1 cellular context compared by ENCODE assay signal in the genomic region with DNA sequence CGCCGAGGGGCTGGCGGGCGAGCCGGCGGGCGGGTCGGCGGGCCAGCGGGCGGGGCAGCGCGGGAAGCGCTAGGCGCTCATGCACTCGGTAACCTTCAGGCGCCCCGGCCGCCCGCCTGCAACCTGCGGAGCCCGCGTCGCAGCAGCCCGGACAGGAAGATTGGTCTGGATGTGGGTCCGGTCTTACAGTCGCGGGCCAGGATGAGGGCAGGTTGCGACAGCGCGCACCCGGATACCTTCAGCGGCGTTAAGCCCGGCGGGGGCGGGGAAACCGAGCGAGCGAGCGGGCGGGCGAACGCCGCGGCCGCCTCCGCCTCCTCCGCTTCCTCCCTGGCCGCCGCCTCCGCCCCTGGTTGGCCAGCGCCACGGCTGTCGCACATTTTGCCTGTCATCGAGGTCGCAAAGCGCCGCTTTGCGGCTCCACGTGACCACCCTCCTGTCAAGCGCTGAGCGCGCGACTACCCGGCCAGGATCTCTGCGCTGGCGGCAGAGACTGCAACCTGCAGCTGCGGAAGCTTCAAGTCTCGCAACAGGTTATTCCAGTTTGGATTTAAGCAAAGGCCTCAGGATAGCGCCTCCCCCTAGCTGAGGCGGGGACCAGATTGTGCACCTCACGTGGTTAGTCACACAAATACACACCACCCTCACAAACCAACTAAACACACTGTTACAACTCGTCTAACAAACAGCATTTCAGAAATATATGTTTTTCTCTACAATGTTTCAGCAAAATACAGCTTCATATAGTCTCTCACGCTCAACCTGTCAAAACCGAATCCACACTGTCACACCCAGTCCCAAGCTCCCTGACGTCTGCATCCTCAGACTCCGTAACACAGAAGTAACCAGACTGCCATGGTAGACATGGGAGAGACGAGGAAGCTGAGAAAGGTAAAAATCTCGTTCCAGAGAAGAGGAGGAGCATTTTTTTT.
A peak's percentile ranks its signal among the peaks of the same experiment; 100 is the strongest.
TF ChIP-seq lines count a peak whose summit lies in the region.

Gene FAF1, minus strand, starts transcription at position 355 of the 932 bp plus-strand sequence. CDS start 456 bp downstream, outside the sequence.

TF ChIP-seq in K562, 482 proteins besides CTCF, POLR2A, EP300 and RAD21 (continued from another document and continues in another):
- TF ChIP-seq, protein P1, sequence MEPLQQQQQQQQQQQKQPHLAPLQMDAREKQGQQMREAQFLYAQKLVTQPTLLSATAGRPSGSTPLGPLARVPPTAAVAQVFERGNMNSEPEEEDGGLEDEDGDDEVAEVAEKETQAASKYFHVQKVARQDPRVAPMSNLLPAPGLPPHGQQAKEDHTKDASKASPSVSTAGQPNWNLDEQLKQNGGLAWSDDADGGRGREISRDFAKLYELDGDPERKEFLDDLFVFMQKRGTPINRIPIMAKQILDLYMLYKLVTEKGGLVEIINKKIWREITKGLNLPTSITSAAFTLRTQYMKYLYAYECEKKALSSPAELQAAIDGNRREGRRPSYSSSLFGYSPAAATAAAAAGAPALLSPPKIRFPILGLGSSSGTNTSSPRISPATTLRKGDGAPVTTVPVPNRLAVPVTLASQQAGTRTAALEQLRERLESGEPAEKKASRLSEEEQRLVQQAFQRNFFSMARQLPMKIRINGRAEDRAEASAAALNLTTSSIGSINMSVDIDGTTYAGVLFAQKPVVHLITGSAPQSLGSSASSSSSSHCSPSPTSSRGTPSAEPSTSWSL (CRISPR knock-in tag; IDR thresholded peaks at IDR 0.05; ENCODE audit: borderline replicate concordance): no peak
- TF ChIP-seq KLF6 (CRISPR knock-in tag; IDR thresholded peaks at IDR 0.05; ENCODE audit: borderline replicate concordance): 0 out of 2 replicates have a peak, but pooled peaks have one; percentile 27
- peak; percentile 67 for TF ChIP-seq BRD9 (IDR thresholded peaks at IDR 0.05; ENCODE audit: low read depth, partially characterized antibody)
- TF ChIP-seq ATF1 (CRISPR knock-in tag; IDR thresholded peaks at IDR 0.05): peak; percentile 85
- peak; percentile 99 for TF ChIP-seq ATF1 (tag; IDR thresholded peaks at IDR 0.05)
- TF ChIP-seq SMAD3 (CRISPR knock-in tag; conservative IDR thresholded peaks at IDR 0.05): no peak
- TF ChIP-seq, protein P2, sequence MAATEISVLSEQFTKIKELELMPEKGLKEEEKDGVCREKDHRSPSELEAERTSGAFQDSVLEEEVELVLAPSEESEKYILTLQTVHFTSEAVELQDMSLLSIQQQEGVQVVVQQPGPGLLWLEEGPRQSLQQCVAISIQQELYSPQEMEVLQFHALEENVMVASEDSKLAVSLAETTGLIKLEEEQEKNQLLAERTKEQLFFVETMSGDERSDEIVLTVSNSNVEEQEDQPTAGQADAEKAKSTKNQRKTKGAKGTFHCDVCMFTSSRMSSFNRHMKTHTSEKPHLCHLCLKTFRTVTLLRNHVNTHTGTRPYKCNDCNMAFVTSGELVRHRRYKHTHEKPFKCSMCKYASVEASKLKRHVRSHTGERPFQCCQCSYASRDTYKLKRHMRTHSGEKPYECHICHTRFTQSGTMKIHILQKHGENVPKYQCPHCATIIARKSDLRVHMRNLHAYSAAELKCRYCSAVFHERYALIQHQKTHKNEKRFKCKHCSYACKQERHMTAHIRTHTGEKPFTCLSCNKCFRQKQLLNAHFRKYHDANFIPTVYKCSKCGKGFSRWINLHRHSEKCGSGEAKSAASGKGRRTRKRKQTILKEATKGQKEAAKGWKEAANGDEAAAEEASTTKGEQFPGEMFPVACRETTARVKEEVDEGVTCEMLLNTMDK (IDR thresholded peaks at IDR 0.05; ENCODE audit: borderline replicate concordance, insufficient read depth, low read depth, low read length, poor library complexity, severe bottlenecking): peak; percentile 1
- peak in 1 of 2 experiments; percentile 81; a peak in 1 of 4 replicates for TF ChIP-seq RCOR1 (IDR thresholded peaks at IDR 0.05; ENCODE audit: borderline replicate concordance in 1 of 2, low read depth in 2 of 2, low read length in 2 of 2)
- no peak for TF ChIP-seq XRCC5 (IDR thresholded peaks at IDR 0.05; ENCODE audit: low read depth, low read length)
- peak; percentile 98 for TF ChIP-seq MTA1 (IDR thresholded peaks at IDR 0.05; ENCODE audit: borderline replicate concordance)
- peak; percentile 61 for TF ChIP-seq TAF7 (tag; IDR thresholded peaks at IDR 0.05)
- no peak for TF ChIP-seq ZNF347 (CRISPR knock-in tag; IDR thresholded peaks at IDR 0.05; ENCODE audit: low read depth)
- peak; percentile 97 for TF ChIP-seq CXXC5 (CRISPR knock-in tag; IDR thresholded peaks at IDR 0.05)
- TF ChIP-seq, protein P3, sequence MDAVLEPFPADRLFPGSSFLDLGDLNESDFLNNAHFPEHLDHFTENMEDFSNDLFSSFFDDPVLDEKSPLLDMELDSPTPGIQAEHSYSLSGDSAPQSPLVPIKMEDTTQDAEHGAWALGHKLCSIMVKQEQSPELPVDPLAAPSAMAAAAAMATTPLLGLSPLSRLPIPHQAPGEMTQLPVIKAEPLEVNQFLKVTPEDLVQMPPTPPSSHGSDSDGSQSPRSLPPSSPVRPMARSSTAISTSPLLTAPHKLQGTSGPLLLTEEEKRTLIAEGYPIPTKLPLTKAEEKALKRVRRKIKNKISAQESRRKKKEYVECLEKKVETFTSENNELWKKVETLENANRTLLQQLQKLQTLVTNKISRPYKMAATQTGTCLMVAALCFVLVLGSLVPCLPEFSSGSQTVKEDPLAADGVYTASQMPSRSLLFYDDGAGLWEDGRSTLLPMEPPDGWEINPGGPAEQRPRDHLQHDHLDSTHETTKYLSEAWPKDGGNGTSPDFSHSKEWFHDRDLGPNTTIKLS (IDR thresholded peaks at IDR 0.05; ENCODE audit: borderline replicate concordance, low read depth): peak; percentile 92
- peak; percentile 95 for TF ChIP-seq TFE3 (CRISPR knock-in tag; IDR thresholded peaks at IDR 0.05)
- peak; percentile 89 for TF ChIP-seq SUPT5H (IDR thresholded peaks at IDR 0.05)
- peak; percentile 85 for TF ChIP-seq CBFA2T2 (conservative IDR thresholded peaks at IDR 0.05)
- no peak for TF ChIP-seq PRMT5 (CRISPR knock-in tag; IDR thresholded peaks at IDR 0.05)
- TF ChIP-seq RUNX1 (IDR thresholded peaks at IDR 0.05; ENCODE audit: low read depth): no peak
- TF ChIP-seq EGR1 (conservative IDR thresholded peaks at IDR 0.05): peak; percentile 100
- TF ChIP-seq NCOA1 (IDR thresholded peaks at IDR 0.05; ENCODE audit: low read depth): no peak
- peak; percentile 46; the same call in 1 of the 2 replicates for TF ChIP-seq ZNF24 (IDR thresholded peaks at IDR 0.05)
- TF ChIP-seq RBM25 (IDR thresholded peaks at IDR 0.05; ENCODE audit: low read depth, low read length, severe bottlenecking): no peak
- TF ChIP-seq CHD4 (IDR thresholded peaks at IDR 0.05; ENCODE audit: insufficient read depth, insufficient replicate concordance, low read depth, low read length, poor library complexity, severe bottlenecking): no peak
- TF ChIP-seq, protein P4, sequence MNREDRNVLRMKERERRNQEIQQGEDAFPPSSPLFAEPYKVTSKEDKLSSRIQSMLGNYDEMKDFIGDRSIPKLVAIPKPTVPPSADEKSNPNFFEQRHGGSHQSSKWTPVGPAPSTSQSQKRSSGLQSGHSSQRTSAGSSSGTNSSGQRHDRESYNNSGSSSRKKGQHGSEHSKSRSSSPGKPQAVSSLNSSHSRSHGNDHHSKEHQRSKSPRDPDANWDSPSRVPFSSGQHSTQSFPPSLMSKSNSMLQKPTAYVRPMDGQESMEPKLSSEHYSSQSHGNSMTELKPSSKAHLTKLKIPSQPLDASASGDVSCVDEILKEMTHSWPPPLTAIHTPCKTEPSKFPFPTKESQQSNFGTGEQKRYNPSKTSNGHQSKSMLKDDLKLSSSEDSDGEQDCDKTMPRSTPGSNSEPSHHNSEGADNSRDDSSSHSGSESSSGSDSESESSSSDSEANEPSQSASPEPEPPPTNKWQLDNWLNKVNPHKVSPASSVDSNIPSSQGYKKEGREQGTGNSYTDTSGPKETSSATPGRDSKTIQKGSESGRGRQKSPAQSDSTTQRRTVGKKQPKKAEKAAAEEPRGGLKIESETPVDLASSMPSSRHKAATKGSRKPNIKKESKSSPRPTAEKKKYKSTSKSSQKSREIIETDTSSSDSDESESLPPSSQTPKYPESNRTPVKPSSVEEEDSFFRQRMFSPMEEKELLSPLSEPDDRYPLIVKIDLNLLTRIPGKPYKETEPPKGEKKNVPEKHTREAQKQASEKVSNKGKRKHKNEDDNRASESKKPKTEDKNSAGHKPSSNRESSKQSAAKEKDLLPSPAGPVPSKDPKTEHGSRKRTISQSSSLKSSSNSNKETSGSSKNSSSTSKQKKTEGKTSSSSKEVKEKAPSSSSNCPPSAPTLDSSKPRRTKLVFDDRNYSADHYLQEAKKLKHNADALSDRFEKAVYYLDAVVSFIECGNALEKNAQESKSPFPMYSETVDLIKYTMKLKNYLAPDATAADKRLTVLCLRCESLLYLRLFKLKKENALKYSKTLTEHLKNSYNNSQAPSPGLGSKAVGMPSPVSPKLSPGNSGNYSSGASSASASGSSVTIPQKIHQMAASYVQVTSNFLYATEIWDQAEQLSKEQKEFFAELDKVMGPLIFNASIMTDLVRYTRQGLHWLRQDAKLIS (CRISPR knock-in tag; IDR thresholded peaks at IDR 0.05): peak; percentile 83; the same call in 1 of the 2 replicates
- 0 out of 2 replicates have a peak, but pooled peaks have one; percentile 46 for TF ChIP-seq GTF2A2 (tag; IDR thresholded peaks at IDR 0.05)
- TF ChIP-seq HDAC6 (IDR thresholded peaks at IDR 0.05; ENCODE audit: low read depth, low read length): no peak
- TF ChIP-seq ZMIZ1 (IDR thresholded peaks at IDR 0.05; ENCODE audit: low read depth in 2 of 2, low read length in 2 of 2): peak in 1 of 2 experiments; percentile 30; a peak in 1 of 4 replicates
- no peak for TF ChIP-seq CBX8 (IDR thresholded peaks at IDR 0.05; ENCODE audit: borderline replicate concordance, extremely low read depth, low read depth, low read length, poor library complexity, severe bottlenecking)
- TF ChIP-seq ATF3 (IDR thresholded peaks at IDR 0.05): peak; percentile 43; the same call in 1 of the 2 replicates
- TF ChIP-seq ATF3 (CRISPR knock-in tag; conservative IDR thresholded peaks at IDR 0.05): peak; percentile 46; the same call in 1 of the 2 replicates
- TF ChIP-seq FOSL1 (tag; conservative IDR thresholded peaks at IDR 0.05): peak; percentile 30; the same call in 1 of the 2 replicates
- 0 out of 2 replicates have a peak, but pooled peaks have one; percentile 1 for TF ChIP-seq JUNB (CRISPR knock-in tag; conservative IDR thresholded peaks at IDR 0.05)
- TF ChIP-seq ZNF316 (IDR thresholded peaks at IDR 0.05): peak; percentile 43; the same call in 1 of the 2 replicates
- no peak for TF ChIP-seq ZSCAN32 (CRISPR knock-in tag; IDR thresholded peaks at IDR 0.05)
- TF ChIP-seq ZNF3 (CRISPR knock-in tag; IDR thresholded peaks at IDR 0.05): no peak
- TF ChIP-seq MITF (IDR thresholded peaks at IDR 0.05): peak; percentile 99
